ENCODE assay signal across 19 cellular contexts in genomic region chr5:61915646-61916045, GRCh38.
DNase-seq lines count a peak whose midpoint lies in the region; ATAC-seq and TF ChIP-seq lines count a peak whose summit lies in the region.
"Had no signal": no experiment of that assay in that cellular context is flagged by ENCODE, and none has a peak within 500 bp of the region (broad histone marks: within the 10 kb centered on the region; RNA-seq: fewer than 3 reads in every experiment).

No MANE protein-coding gene starts in this region.

- H3K27me3 Mint-ChIP-seq in type B pancreatic cell = peaks cover 3% of the 10 kb centered on the region
- H3K27me3 Mint-ChIP-seq: CD4-positive, alpha-beta T cell had no signal

- POLR2A ChIA-PET in Panc1 (lab: Charles Lee) = interaction anchor here (0.7 kb wide), 1 partner anchor 559 kb away, joined by 3 read pairs; no protein-coding TSS in a partner anchor

- no peaks in the 10 kb centered on the region for H3K36me3 Mint-ChIP-seq in type B pancreatic cell

- H3K9me3 ChIP-seq in Panc1 (ENCODE audit: control insufficient read depth, insufficient read depth, low read depth, low read length) (no peaks in the 10 kb centered on the region), lower lobe of right lung (peaks cover 4% of the 10 kb centered on the region)
- H3K9me3 ChIP-seq: SK-N-SH had no signal

- peaks cover 4% of the 10 kb centered on the region for H3K4me1 Mint-ChIP-seq in type B pancreatic cell (ENCODE audit: unreplicated experiment)
- H3K4me1 Mint-ChIP-seq: B cell had no signal

- H3K27ac Mint-ChIP-seq in type B pancreatic cell = no peak overlapping the region
- H3K27ac Mint-ChIP-seq: B cell; CD4-positive, alpha-beta T cell had no signal

- 0 out of 2 replicates have a peak, but pooled peaks have one; percentile 4 for TF ChIP-seq CTCF in Panc1 (IDR thresholded peaks at IDR 0.05)
- TF ChIP-seq CTCF in foreskin keratinocyte (conservative IDR thresholded peaks at IDR 0.05) = peak; percentile 4
- TF ChIP-seq CTCF in type B pancreatic cell (conservative IDR thresholded peaks at IDR 0.05) = peak; percentile 23
- TF ChIP-seq CTCF in lower lobe of right lung (IDR thresholded peaks at IDR 0.05) = no peak

- H3K36me3 ChIP-seq in Panc1 (ENCODE audit: control insufficient read depth, insufficient read depth, low read length) (no peaks in the 10 kb centered on the region), lower lobe of right lung (no peaks in the 10 kb centered on the region)

- H3K27ac ChIP-seq in Panc1 (ENCODE audit: low read length) (no peak overlapping the region), foreskin keratinocyte (no peak overlapping the region), lower lobe of right lung (no peak overlapping the region)
- H3K27ac ChIP-seq: 22Rv1 had no signal

- no peaks in the 10 kb centered on the region for H3K4me1 ChIP-seq in Panc1 (ENCODE audit: control insufficient read depth, insufficient read depth, low read length)
- peaks cover 40% of the 10 kb centered on the region for H3K4me1 ChIP-seq in foreskin keratinocyte
- H3K4me1 ChIP-seq in lower lobe of right lung = no peaks in the 10 kb centered on the region

- peak; percentile 0 for DNase-seq in NCI-H82 (lab: John Stamatoyannopoulos, UW)
- no peak for DNase-seq in NCI-H82 treated with DMSO at 0.1 percent for 48 hours (lab: John Stamatoyannopoulos, UW; ENCODE audit: unreplicated experiment)
- no peak for DNase-seq in Panc1 (ENCODE audit: low read depth, low spot score)
- no peak for DNase-seq in foreskin keratinocyte
- DNase-seq in type B pancreatic cell (ENCODE audit: extremely low spot score, unreplicated experiment) = no peak
- DNase-seq in lower lobe of right lung = no peak
- DNase-seq in HUDEP-2 (lab: John Stamatoyannopoulos, UW; ENCODE audit: unreplicated experiment in 76 of 76) = no peak
- no peak for DNase-seq in cerebellum (ENCODE audit: low spot score)
- DNase-seq: CD4-positive, alpha-beta T cell; GOT3; KBM-7; NCI-H1417; NCI-H187; NCI-H226; NCI-H524; SHP77; SK-N-SH had no signal

- H3K27me3 ChIP-seq in Panc1 (ENCODE audit: control insufficient read depth, insufficient read depth, low read length) (peaks cover 4% of the 10 kb centered on the region; the same call in 1 of the 2 replicates), foreskin keratinocyte (no peaks in the 10 kb centered on the region), lower lobe of right lung (ENCODE audit: low read depth) (no peaks in the 10 kb centered on the region)

- peaks cover 4% of the 10 kb centered on the region for H3K9me3 Mint-ChIP-seq in type B pancreatic cell

- intact Hi-C loops in Panc1 (cut with micrococcal nuclease; ENCODE audit: unreplicated experiment) (no loop called here), lower lobe of right lung (cut with DNase I) (no loop called here)

- BruUV-seq in Panc1 (replicated peaks; lab: Mats Ljungman, UMichigan) = no TSS peak

- no peak overlapping the region for H3K4me3 Mint-ChIP-seq in type B pancreatic cell
- H3K4me3 Mint-ChIP-seq: B cell; CD4-positive, alpha-beta T cell had no signal

- ATAC-seq in Panc1 = no peak
- ATAC-seq in foreskin keratinocyte = no peak
- no peak for ATAC-seq in lower lobe of right lung

- in situ Hi-C loops in Panc1 (cut with HindIII; ENCODE audit: low pct_unique_long_range_greater_than_20kb, low sequenced_read_pairs) = no loop called here

- CTCF ChIA-PET in Panc1 (lab: Charles Lee) = no interaction called here

- H3K4me3 ChIP-seq in Panc1 (ENCODE audit: low read depth in 2 of 2, low read length in 2 of 2) = no peak overlapping the region
- H3K4me3 ChIP-seq in lower lobe of right lung = no peak overlapping the region
